ENCODE assay signal across 15 cellular contexts in genomic region chr10:79488870-79489269, GRCh38. TPM values are rescaled to one million over a fixed set of nuclear protein-coding genes. Genes with fewer than 3 reads are reported as not detected.
DNase-seq lines count a peak whose midpoint lies in the region; ATAC-seq and TF ChIP-seq lines count a peak whose summit lies in the region.
"Had no signal": no experiment of that assay in that cellular context is flagged by ENCODE, and none has a peak within 500 bp of the region (broad histone marks: within the 10 kb centered on the region; RNA-seq: fewer than 3 reads in every experiment).

No MANE protein-coding gene starts in this region.

- H3K36me3 ChIP-seq in OCI-LY7 (ENCODE audit: insufficient read depth, low read length) = no peaks in the 10 kb centered on the region
- H3K36me3 ChIP-seq in esophagus muscularis mucosa = no peaks in the 10 kb centered on the region
- H3K36me3 ChIP-seq in gastrocnemius medialis = no peaks in the 10 kb centered on the region

- H3K9me2 ChIP-seq in OCI-LY7 (ENCODE audit: insufficient read depth, low read length) = no peaks in the 10 kb centered on the region

- H3K4me3 ChIP-seq in OCI-LY7 (ENCODE audit: low read depth, low read length, poor library complexity, severe bottlenecking) = no peak overlapping the region
- no peak overlapping the region for H3K4me3 ChIP-seq in esophagus muscularis mucosa
- no peak overlapping the region for H3K4me3 ChIP-seq in gastrocnemius medialis

- WGBS in esophagus muscularis mucosa = 86% methylated on average over 3 of the region's 3 CpGs

- ATAC-seq in gastrocnemius medialis = no peak
- ATAC-seq: naive thymus-derived CD8-positive, alpha-beta T cell had no signal

- H2AFZ ChIP-seq in OCI-LY7 (ENCODE audit: low read length) = peak overlapping the region; percentile 2; the same call in 1 of the 2 replicates

- no peak overlapping the region for H3K4me2 ChIP-seq in OCI-LY7 (ENCODE audit: low read length)

- no peaks in the 10 kb centered on the region for H4K20me1 ChIP-seq in OCI-LY7 (ENCODE audit: insufficient read depth, low read length)

- H3K9me3 ChIP-seq in OCI-LY7 (ENCODE audit: low read length) (no peaks in the 10 kb centered on the region), esophagus muscularis mucosa (no peaks in the 10 kb centered on the region), gastrocnemius medialis (no peaks in the 10 kb centered on the region)

- CTCF ChIA-PET in GM10248 (lab: Yijun Ruan, JAX) = interaction anchor here (1.1 to 5.2 kb wide), 10 partner anchors 8 to 116 kb away, joined by 3 to 54 read pairs (median 7); no protein-coding TSS in a partner anchor
- CTCF ChIA-PET in OCI-LY7 (lab: Charles Lee; ENCODE audit: unreplicated experiment) = no interaction called here

- TF ChIP-seq CTCF in GM10248 (IDR thresholded peaks at IDR 0.05; ENCODE audit: control extremely low read depth, extremely low read depth, low read depth, missing control alignments) (no peak), OCI-LY7 (conservative IDR thresholded peaks at IDR 0.05; ENCODE audit: low read length) (no peak), esophagus muscularis mucosa (IDR thresholded peaks at IDR 0.05) (no peak), gastrocnemius medialis (IDR thresholded peaks at IDR 0.05 in 4 of 5, conservative IDR thresholded peaks at IDR 0.05 in 1 of 5) (no peak)

- no peak overlapping the region for H3K4me3 Mint-ChIP-seq in activated T-cell treated with anti-CD3 and anti-CD28 coated beads, Interleukin-2, amount 50 U/mL, for 24 hours
- H3K4me3 Mint-ChIP-seq: B cell; naive thymus-derived CD8-positive, alpha-beta T cell had no signal

- DNase-seq in GM10248 (ENCODE audit: extremely low spot score) (peak; percentile 13), OCI-LY7 (ENCODE audit: low spot score) (no peak), esophagus muscularis mucosa (ENCODE audit: extremely low spot score) (no peak), gastrocnemius medialis (no peak), NCI-H748 (lab: John Stamatoyannopoulos, UW; ENCODE audit: unreplicated experiment) (no peak), retina (no peak)
- DNase-seq in stimulated activated CD4-positive, alpha-beta T cell treated with anti-CD3 and anti-CD28 coated beads, Interleukin-4, amount 100 ng/mL, for 1 hour = no peak
- DNase-seq in activated T-cell treated with anti-CD3 and anti-CD28 coated beads, Interleukin-2, amount 50 U/mL, for 24 hours = no peak
- DNase-seq: activated CD4-positive, alpha-beta T cell treated with anti-CD3 and anti-CD28 coated beads, Interleukin-2, amount 50 U/mL, for 48 hours; cerebellar nuclear complex; naive thymus-derived CD8-positive, alpha-beta T cell; SHP77; stimulated activated CD4-positive, alpha-beta T cell treated with anti-CD3 and anti-CD28 coated beads, Interleukin-4, amount 100 ng/mL, for 24 hours had no signal

- POLR2A ChIA-PET in GM10248 (lab: Yijun Ruan, JAX) (no interaction called here), OCI-LY7 (lab: Charles Lee) (no interaction called here)

- H3K27me3 Mint-ChIP-seq in activated T-cell treated with anti-CD3 and anti-CD28 coated beads, Interleukin-2, amount 50 U/mL, for 24 hours = no peaks in the 10 kb centered on the region
- H3K27me3 Mint-ChIP-seq: naive thymus-derived CD8-positive, alpha-beta T cell had no signal

- no peaks in the 10 kb centered on the region for H3K9me3 Mint-ChIP-seq in activated T-cell treated with anti-CD3 and anti-CD28 coated beads, Interleukin-2, amount 50 U/mL, for 24 hours
- H3K9me3 Mint-ChIP-seq: activated T-helper 2 cell treated with anti-CD3 and anti-CD28 coated beads, Interferon-gamma antibody, Interleukin-2, Interleukin-4, amounts not matched to agents 10 μg/mL and 5 μg/mL and 100 μg/mL, durations not matched to agents 14 hours and 24 hours and 36 hours; naive thymus-derived CD8-positive, alpha-beta T cell had no signal

- H3K27me3 ChIP-seq in esophagus muscularis mucosa (no peaks in the 10 kb centered on the region), gastrocnemius medialis (no peaks in the 10 kb centered on the region)

- BruUV-seq in OCI-LY7 (replicated peaks; lab: Mats Ljungman, UMichigan) = no TSS peak

- H3K27ac Mint-ChIP-seq in activated T-cell treated with anti-CD3 and anti-CD28 coated beads, Interleukin-2, amount 50 U/mL, for 24 hours = no peak overlapping the region
- H3K27ac Mint-ChIP-seq: activated T-helper 2 cell treated with anti-CD3 and anti-CD28 coated beads, Interferon-gamma antibody, Interleukin-2, Interleukin-4, amounts not matched to agents 10 μg/mL and 5 μg/mL and 100 μg/mL, durations not matched to agents 14 hours and 24 hours and 36 hours; B cell; naive thymus-derived CD8-positive, alpha-beta T cell had no signal

- H3K27ac ChIP-seq in OCI-LY7 (ENCODE audit: low read depth, low read length, poor library complexity, severe bottlenecking) (no peak overlapping the region), esophagus muscularis mucosa (replicated peaks in 1 of 4) (peak overlapping the region; percentile 48 to 77 (median 62)), gastrocnemius medialis (peak overlapping the region; percentile 14 to 72 (median 57))

- no peaks in the 10 kb centered on the region for H3K4me1 ChIP-seq in OCI-LY7 (ENCODE audit: insufficient read depth, low read length, poor library complexity, severe bottlenecking)
- H3K4me1 ChIP-seq in esophagus muscularis mucosa = peaks cover 12 to 41% (median 36%) of the 10 kb centered on the region in 4 donors
- H3K4me1 ChIP-seq in gastrocnemius medialis = peaks cover 8 to 34% of the 10 kb centered on the region in 2 donors

- TF ChIP-seq POLR2A in esophagus muscularis mucosa (IDR thresholded peaks at IDR 0.05; ENCODE audit: low read depth) = no peak
- TF ChIP-seq POLR2A in gastrocnemius medialis (IDR thresholded peaks at IDR 0.05) = no peak

- intact Hi-C loops in OCI-LY7 (cut with micrococcal nuclease; ENCODE audit: unreplicated experiment) (no loop called here), esophagus muscularis mucosa (cut with DNase I) (no loop called here), gastrocnemius medialis (cut with DNase I; ENCODE audit: low total_unique reads) (no loop called here)

- no peaks in the 10 kb centered on the region for H3K36me3 Mint-ChIP-seq in activated T-cell treated with anti-CD3 and anti-CD28 coated beads, Interleukin-2, amount 50 U/mL, for 24 hours (ENCODE audit: low read depth)
- H3K36me3 Mint-ChIP-seq: naive thymus-derived CD8-positive, alpha-beta T cell had no signal

- no peaks in the 10 kb centered on the region for H3K4me1 Mint-ChIP-seq in activated T-cell treated with anti-CD3 and anti-CD28 coated beads, Interleukin-2, amount 50 U/mL, for 24 hours (ENCODE audit: low read depth)
- H3K4me1 Mint-ChIP-seq: B cell had no signal

- no peaks in the 10 kb centered on the region for H3K79me2 ChIP-seq in OCI-LY7 (ENCODE audit: insufficient read depth, low read depth, low read length)

- in situ Hi-C loops in gastrocnemius medialis (cut with MboI; ENCODE audit: low sequenced_read_pairs in 4 of 4) = loop anchor here in 1 of 4 donors (10.0 kb wide), 1 partner anchor 114 kb away; no protein-coding TSS in a partner anchor

- TF ChIP-seq EP300 in esophagus muscularis mucosa (IDR thresholded peaks at IDR 0.05) = no peak

RNA-seq across cellular contexts. Expression of gene EIF5AL1, which starts 23.5 kb away (rescaled TPM):
- 0.38 and 0.39 TPM in 2 replicates for total RNA-seq in OCI-LY7 (2014; rRNA removed; shearing (Covaris generic))
- total RNA-seq in OCI-LY7 (2022) (1.5 and 1.8 TPM in 2 replicates), esophagus muscularis mucosa (under 1 TPM in 3 of 4 donors, not detected in 1; 0.11 to 0.42 (median 0.17) TPM), gastrocnemius medialis (under 1 TPM; 0.13 to 0.75 (median 0.35) TPM)

RNA-seq across cellular contexts. Expression of gene ZCCHC24, which starts 43.4 kb away (rescaled TPM):
- 0.95 and 0.98 TPM in 2 replicates for total RNA-seq in OCI-LY7 (2014; rRNA removed; shearing (Covaris generic))
- 2.2 and 3.7 TPM in 2 replicates for total RNA-seq in OCI-LY7 (2022)
- 100 to 1,000 TPM; 100 to 156 (median 120) TPM for total RNA-seq in esophagus muscularis mucosa
- total RNA-seq in gastrocnemius medialis = 100 to 1,000 TPM in 1 of 4 donors, 10 to 100 TPM in 3; 59.6 to 122 (median 84.5) TPM

Comparison
In these comparisons a context has a peak if more than half of its experiments do, and no peak if none do; other contexts are left out.
1. RNA of gene ZCCHC24, which starts 43.4 kb away (total RNA-seq): 100 to 156 TPM in esophagus muscularis mucosa and 59.6 to 122 TPM in gastrocnemius medialis; 0.95 to 3.7 TPM in OCI-LY7; every median in the first group is over 10 times any median in the second.